1 cellular context compared by ENCODE assay signal in genomic region chr21:30058928-30059327, GRCh38.
TF ChIP-seq lines count a peak whose summit lies in the region.

No MANE protein-coding gene starts in this region.

TF ChIP-seq in liver, 16 proteins besides CTCF, POLR2A, EP300 and RAD21 (continued from another document):
- TF ChIP-seq, protein P1, sequence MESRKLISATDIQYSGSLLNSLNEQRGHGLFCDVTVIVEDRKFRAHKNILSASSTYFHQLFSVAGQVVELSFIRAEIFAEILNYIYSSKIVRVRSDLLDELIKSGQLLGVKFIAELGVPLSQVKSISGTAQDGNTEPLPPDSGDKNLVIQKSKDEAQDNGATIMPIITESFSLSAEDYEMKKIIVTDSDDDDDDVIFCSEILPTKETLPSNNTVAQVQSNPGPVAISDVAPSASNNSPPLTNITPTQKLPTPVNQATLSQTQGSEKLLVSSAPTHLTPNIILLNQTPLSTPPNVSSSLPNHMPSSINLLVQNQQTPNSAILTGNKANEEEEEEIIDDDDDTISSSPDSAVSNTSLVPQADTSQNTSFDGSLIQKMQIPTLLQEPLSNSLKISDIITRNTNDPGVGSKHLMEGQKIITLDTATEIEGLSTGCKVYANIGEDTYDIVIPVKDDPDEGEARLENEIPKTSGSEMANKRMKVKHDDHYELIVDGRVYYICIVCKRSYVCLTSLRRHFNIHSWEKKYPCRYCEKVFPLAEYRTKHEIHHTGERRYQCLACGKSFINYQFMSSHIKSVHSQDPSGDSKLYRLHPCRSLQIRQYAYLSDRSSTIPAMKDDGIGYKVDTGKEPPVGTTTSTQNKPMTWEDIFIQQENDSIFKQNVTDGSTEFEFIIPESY (IDR thresholded peaks at IDR 0.05), result no peak
- TF ChIP-seq FOXA2 (IDR thresholded peaks at IDR 0.05), result no peak
- TF ChIP-seq HNF4G (IDR thresholded peaks at IDR 0.05), result no peak
- no peak for TF ChIP-seq REST (IDR thresholded peaks at IDR 0.05)
